In the genomic region with DNA sequence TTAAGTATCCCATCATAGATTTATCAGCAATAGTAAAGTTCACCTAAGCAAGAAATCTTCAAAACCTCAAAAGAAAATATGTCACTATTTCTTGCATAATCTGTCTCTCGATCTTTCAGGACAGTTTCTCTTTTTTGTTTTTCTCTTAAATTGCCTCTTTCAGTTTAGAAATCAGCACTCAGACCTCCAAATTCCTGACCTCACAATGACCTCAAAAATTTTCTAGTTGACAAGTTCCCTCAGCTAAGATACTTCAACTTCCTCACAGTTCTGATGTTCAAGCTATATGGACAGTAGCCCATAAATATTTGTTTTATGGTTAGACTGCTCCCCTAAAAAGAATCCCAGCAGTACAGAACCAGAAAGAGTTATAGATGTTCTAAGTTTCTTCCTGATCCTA, we compare ENCODE assay signal across 14 cellular contexts. TPM values are rescaled to one million over a fixed set of nuclear protein-coding genes. Genes with fewer than 3 reads are reported as not detected.
DNase-seq lines count a peak whose midpoint lies in the region; ATAC-seq and TF ChIP-seq lines count a peak whose summit lies in the region.
"Had no signal": no experiment of that assay in that cellular context is flagged by ENCODE, and none has a peak within 500 bp of the region (broad histone marks: within the 10 kb centered on the region; RNA-seq: fewer than 3 reads in every experiment).

No MANE protein-coding gene starts in this region.

- no peak overlapping the region for H3K9ac ChIP-seq in IMR-90 (ENCODE audit: low read depth, low read length)

- no peak overlapping the region for H3K27ac ChIP-seq in IMR-90 (ENCODE audit: insufficient read depth, low read length)
- peak overlapping the region; percentile 6 for H3K27ac ChIP-seq in brain microvascular endothelial cell

- H2BK120ac ChIP-seq in IMR-90 (ENCODE audit: low read depth, low read length) = no peak overlapping the region

- H3K23ac ChIP-seq in IMR-90 (ENCODE audit: low read depth, low read length) = no peak overlapping the region

- H2BK15ac ChIP-seq in IMR-90 (ENCODE audit: low read depth, low read length) = no peak overlapping the region

- BruUV-seq in IMR-90 (replicated peaks; lab: Mats Ljungman, UMichigan) = no TSS peak

- no CpG with 5 or more reads among the region's 1 CpG for WGBS in IMR-90 (ENCODE audit: extremely low coverage in 2 of 2, insufficient read length in 1 of 2), 2 experiments

- DNase-seq in EH (ENCODE audit: low read depth) = peak; percentile 53
- peak; percentile 23 for DNase-seq in IMR-90
- peak; percentile 20 for DNase-seq in brain microvascular endothelial cell
- DNase-seq in stimulated activated naive CD4-positive, alpha-beta T cell treated with Interleukin-2 at 50 U/mL for 16 hours (lab: John Stamatoyannopoulos, UW) = no peak
- no peak for DNase-seq in D341Med (ENCODE audit: low spot score)
- no peak for DNase-seq in OCI-M1 (lab: John Stamatoyannopoulos, UW)
- no peak for DNase-seq in amygdala (lab: John Stamatoyannopoulos, UW)
- DNase-seq: activated CD4-positive, alpha-beta T cell treated with anti-CD3 and anti-CD28 coated beads for 36 hours; activated naive CD4-positive, alpha-beta T cell treated with Interleukin-2 at 50 U/mL for 16 hours; naive B cell; NCI-H2107; stimulated activated CD4-positive, alpha-beta T cell treated with anti-CD3 and anti-CD28 coated beads, Interleukin-12 subunit alpha, Interleukin-12 subunit beta, amount 100 ng/mL, for 4 hours had no signal

- no peak for TF ChIP-seq CTCF in IMR-90 (conservative IDR thresholded peaks at IDR 0.05; ENCODE audit: low read depth, low read length)
- TF ChIP-seq CTCF in brain microvascular endothelial cell (IDR thresholded peaks at IDR 0.05; ENCODE audit: low read depth, low read length, missing control alignments) = no peak

- ATAC-seq in GM19452 (IDR thresholded peaks at IDR 0.05; ENCODE audit: unreplicated experiment) = peak; percentile 60
- peak; percentile 24; the same call in 1 of the 2 replicates for ATAC-seq in IMR-90 (ENCODE audit: low read depth)
- ATAC-seq: activated CD4-positive, alpha-beta T cell treated with anti-CD3 and anti-CD28 coated beads for 36 hours had no signal

- H3K4me2 ChIP-seq in IMR-90 (ENCODE audit: low read depth, low read length) = peak overlapping the region; percentile 75

- intact Hi-C loops in IMR-90 (cut with micrococcal nuclease) = no loop called here

- peak overlapping the region; percentile 82 for H2BK5ac ChIP-seq in IMR-90 (ENCODE audit: low read depth, low read length, poor library complexity, severe bottlenecking)

- H3K9me3 ChIP-seq in IMR-90 (ENCODE audit: control insufficient read depth, insufficient read depth, low read length) = no peaks in the 10 kb centered on the region

- H3K4me1 ChIP-seq in IMR-90 (ENCODE audit: control insufficient read depth, insufficient read depth, low read length) = no peaks in the 10 kb centered on the region; the same call in none of the 2 replicates

- no peak overlapping the region for H2AK9ac ChIP-seq in IMR-90 (replicated peaks; ENCODE audit: low read depth, low read length, poor library complexity)

- no peaks in the 10 kb centered on the region for H3K27me3 ChIP-seq in IMR-90 (ENCODE audit: control insufficient read depth, insufficient read depth, low read length)
- H3K27me3 ChIP-seq in brain microvascular endothelial cell (replicated peaks) = no peaks in the 10 kb centered on the region

- POLR2A ChIA-PET in IMR-90 (lab: Charles Lee; ENCODE audit: unreplicated experiment) = no interaction called here

- peak overlapping the region; percentile 21; the same call in 1 of the 2 replicates for H2BK20ac ChIP-seq in IMR-90 (ENCODE audit: low read depth, low read length)

- no peak overlapping the region for H4K5ac ChIP-seq in IMR-90 (ENCODE audit: low read depth, low read length)

- peaks cover 0 to 3% of the 10 kb centered on the region in 2 experiments; a peak in 1 of 4 replicates for H3K79me1 ChIP-seq in IMR-90 (ENCODE audit: low read depth in 1 of 2, low read length in 2 of 2)

- H2AFZ ChIP-seq in IMR-90 (replicated peaks; ENCODE audit: low read length, poor library complexity) = no peak overlapping the region

- dilution Hi-C loops in IMR-90 (cut with HindIII; ENCODE audit: low sequenced_read_pairs, unreplicated experiment) = no loop called here

- H3K4ac ChIP-seq in IMR-90 (ENCODE audit: low read depth, low read length) = no peak overlapping the region; the same call in 1 of the 2 replicates

- H4K8ac ChIP-seq in IMR-90 (ENCODE audit: low read depth in 2 of 2, low read length in 2 of 2) = peak overlapping the region in 1 of 2 experiments; percentile 1; a peak in 2 of 4 replicates

- H3K36me3 ChIP-seq in IMR-90 (ENCODE audit: control insufficient read depth, insufficient read depth, low read length) (no peaks in the 10 kb centered on the region), brain microvascular endothelial cell (replicated peaks) (no peaks in the 10 kb centered on the region)

- H4K91ac ChIP-seq in IMR-90 (ENCODE audit: insufficient read depth, low read depth, low read length) = no peak overlapping the region

- in situ Hi-C loops in IMR-90 (cut with MboI; ENCODE audit: low sequenced_read_pairs) (no loop called here), brain microvascular endothelial cell (cut with HindIII; ENCODE audit: low pct_ligation_motif_present, low sequenced_read_pairs) (no loop called here)

- no peak overlapping the region for H3K18ac ChIP-seq in IMR-90 (ENCODE audit: low read depth, low read length)

- no peak for TF ChIP-seq RAD21 in IMR-90 (IDR thresholded peaks at IDR 0.05; ENCODE audit: low read length)

- no peaks in the 10 kb centered on the region for H4K20me1 ChIP-seq in IMR-90 (ENCODE audit: insufficient read depth, low read length)

- H3K9me1 ChIP-seq in IMR-90 (ENCODE audit: insufficient read depth, low read length) = no peaks in the 10 kb centered on the region

- no peak overlapping the region for H3K56ac ChIP-seq in IMR-90 (ENCODE audit: extremely low read depth, insufficient read depth, low read length)

- H3K4me3 ChIP-seq in IMR-90 (ENCODE audit: insufficient read depth, low read depth, low read length) (no peak overlapping the region), brain microvascular endothelial cell (ENCODE audit: low read depth, low read length) (no peak overlapping the region)

- CTCF ChIA-PET in IMR-90 (lab: Yijun Ruan, JAX) = no interaction called here

- no peak for TF ChIP-seq POLR2A in IMR-90 (IDR thresholded peaks at IDR 0.05; ENCODE audit: low read depth, low read length)

- no peak overlapping the region for H2AK5ac ChIP-seq in IMR-90 (ENCODE audit: low read depth, low read length)

- H3K14ac ChIP-seq in IMR-90 (replicated peaks; ENCODE audit: low read depth, low read length) = 0 out of 2 replicates have a peak overlapping the region, but pooled peaks have one; percentile 50

TF ChIP-seq in IMR-90, 13 proteins besides CTCF, POLR2A, EP300 and RAD21:
- no peak for TF ChIP-seq CHD1 (IDR thresholded peaks at IDR 0.05; ENCODE audit: low read depth, low read length)

RNA-seq across cellular contexts. Expression of gene SLC24A5, which starts 24.1 kb away (rescaled TPM):
- not detected in 2 replicates for total RNA-seq in IMR-90 (2012; rRNA removed)
- polyA plus RNA-seq in IMR-90 (2012; rRNA removed) = not detected in 2 replicates
- polyA plus RNA-seq in IMR-90 (2012; cell fraction: cytosol; rRNA removed) = not detected in 2 replicates
- not detected in 2 replicates for polyA plus RNA-seq in IMR-90 (2012; cell fraction: nucleus; rRNA removed; ENCODE audit: low replicate concordance)
- total RNA-seq: activated CD4-positive, alpha-beta T cell treated with anti-CD3 and anti-CD28 coated beads for 36 hours; dermis microvascular lymphatic vessel endothelial cell had no signal

RNA-seq across cellular contexts. Expression of gene MYEF2, which starts 33.2 kb away (rescaled TPM):
- 4.5 and 7.5 TPM in 2 replicates for total RNA-seq in IMR-90 (2012; rRNA removed)
- polyA plus RNA-seq in IMR-90 (2012; rRNA removed) = 5.8 and 6.3 TPM in 2 replicates
- 2.0 and 3.0 TPM in 2 replicates for polyA plus RNA-seq in IMR-90 (2012; cell fraction: cytosol; rRNA removed)
- polyA plus RNA-seq in IMR-90 (2012; cell fraction: nucleus; rRNA removed; ENCODE audit: low replicate concordance) = 5.7 and 15.3 TPM in 2 replicates

RNA-seq across cellular contexts. Expression of gene CTXN2, which starts 46.6 kb away (rescaled TPM):
- total RNA-seq in IMR-90 (2012; rRNA removed) = not detected in 2 replicates
- polyA plus RNA-seq in IMR-90 (2012; rRNA removed) = not detected in 2 replicates
- not detected in 2 replicates for polyA plus RNA-seq in IMR-90 (2012; cell fraction: cytosol; rRNA removed)
- polyA plus RNA-seq in IMR-90 (2012; cell fraction: nucleus; rRNA removed; ENCODE audit: low replicate concordance) = not detected in 2 replicates
- total RNA-seq: dermis microvascular lymphatic vessel endothelial cell had no signal

Comparison
In these comparisons a context has a peak if more than half of its experiments do, and no peak if none do; other contexts are left out.
1. DNase-seq: peak in EH (single experiment), IMR-90 (single experiment) and brain microvascular endothelial cell (single experiment); none in stimulated activated naive CD4-positive, alpha-beta T cell treated with Interleukin-2 at 50 U/mL for 16 hours (single experiment), D341Med (single experiment), OCI-M1 (single experiment) and amygdala (0 of 56).